Comparison of ENCODE assay signal across 1 cellular context in the genomic region with DNA sequence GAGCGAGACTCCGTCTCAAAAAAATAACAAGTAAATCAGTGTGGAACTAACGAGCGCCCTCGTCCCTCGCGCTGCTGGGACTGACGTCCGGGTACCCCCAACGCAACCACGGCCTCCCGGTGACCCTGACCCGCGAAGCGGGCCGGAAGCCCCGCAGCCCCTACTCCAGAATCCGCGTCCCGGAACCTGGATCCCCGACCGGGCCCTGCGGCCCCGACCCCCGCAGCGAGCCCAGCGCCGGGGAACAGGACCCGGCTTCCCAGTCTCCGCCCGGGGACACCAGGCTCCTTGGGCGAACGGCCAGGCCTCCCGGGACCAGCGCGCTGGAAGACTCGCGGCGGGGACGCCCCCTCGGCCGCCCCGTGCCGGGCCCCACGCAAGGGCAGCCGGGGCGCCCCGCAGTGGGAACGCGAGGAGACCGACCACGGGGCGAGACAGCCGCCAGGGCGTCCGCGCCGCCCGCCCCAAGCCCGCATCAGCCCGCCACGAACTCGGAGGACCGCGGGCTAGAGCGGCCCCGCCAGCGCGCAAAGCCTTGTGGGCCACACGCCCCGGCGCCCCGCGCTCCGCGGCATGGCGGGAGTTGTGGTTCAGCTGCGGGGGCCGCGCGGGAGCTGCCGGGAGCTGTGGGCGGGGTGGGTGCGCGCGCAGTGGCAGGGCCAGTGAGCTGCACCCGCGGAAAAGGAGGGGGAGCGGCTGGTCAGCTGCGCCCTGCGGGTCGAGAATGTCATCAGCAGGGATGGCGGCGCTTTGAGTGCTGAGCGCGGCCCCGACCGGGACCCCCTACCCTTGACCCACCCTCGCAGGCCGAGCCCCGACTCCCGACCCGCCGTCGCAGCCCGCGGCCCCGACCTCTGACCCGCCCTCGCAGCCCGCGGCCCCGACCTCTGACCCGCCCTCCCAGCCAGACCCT.
A peak's percentile ranks its signal among the peaks of the same experiment; 100 is the strongest.
TF ChIP-seq lines count a peak whose summit lies in the region.

No MANE protein-coding gene starts in this region.

TF ChIP-seq in HEK293, 187 proteins besides CTCF, POLR2A, EP300 and RAD21 (continued from another document):
- TF ChIP-seq, protein P1, sequence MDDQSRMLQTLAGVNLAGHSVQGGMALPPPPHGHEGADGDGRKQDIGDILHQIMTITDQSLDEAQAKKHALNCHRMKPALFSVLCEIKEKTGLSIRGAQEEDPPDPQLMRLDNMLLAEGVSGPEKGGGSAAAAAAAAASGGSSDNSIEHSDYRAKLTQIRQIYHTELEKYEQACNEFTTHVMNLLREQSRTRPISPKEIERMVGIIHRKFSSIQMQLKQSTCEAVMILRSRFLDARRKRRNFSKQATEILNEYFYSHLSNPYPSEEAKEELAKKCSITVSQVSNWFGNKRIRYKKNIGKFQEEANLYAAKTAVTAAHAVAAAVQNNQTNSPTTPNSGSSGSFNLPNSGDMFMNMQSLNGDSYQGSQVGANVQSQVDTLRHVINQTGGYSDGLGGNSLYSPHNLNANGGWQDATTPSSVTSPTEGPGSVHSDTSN (CRISPR knock-in tag; IDR thresholded peaks at IDR 0.05), result peak; percentile 95
- TF ChIP-seq, protein P2, sequence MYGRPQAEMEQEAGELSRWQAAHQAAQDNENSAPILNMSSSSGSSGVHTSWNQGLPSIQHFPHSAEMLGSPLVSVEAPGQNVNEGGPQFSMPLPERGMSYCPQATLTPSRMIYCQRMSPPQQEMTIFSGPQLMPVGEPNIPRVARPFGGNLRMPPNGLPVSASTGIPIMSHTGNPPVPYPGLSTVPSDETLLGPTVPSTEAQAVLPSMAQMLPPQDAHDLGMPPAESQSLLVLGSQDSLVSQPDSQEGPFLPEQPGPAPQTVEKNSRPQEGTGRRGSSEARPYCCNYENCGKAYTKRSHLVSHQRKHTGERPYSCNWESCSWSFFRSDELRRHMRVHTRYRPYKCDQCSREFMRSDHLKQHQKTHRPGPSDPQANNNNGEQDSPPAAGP (tag by site-specific recombination; IDR thresholded peaks at IDR 0.05), result peak; percentile 28; the same call in 1 of the 2 replicates
- TF ChIP-seq ZBTB20 (tag by site-specific recombination; IDR thresholded peaks at IDR 0.05) (peak; percentile 94), ZNF660 (tag by site-specific recombination; IDR thresholded peaks at IDR 0.05) (peak; percentile 71; the same call in 1 of the 2 replicates), ZNF629 (tag by site-specific recombination; IDR thresholded peaks at IDR 0.05) (peak; percentile 16; the same call in 1 of the 2 replicates), ZNF560 (tag by site-specific recombination; IDR thresholded peaks at IDR 0.05; ENCODE audit: borderline replicate concordance) (no peak), ZSCAN5A (tag by site-specific recombination; IDR thresholded peaks at IDR 0.05) (no peak), ZNF707 (tag by site-specific recombination; IDR thresholded peaks at IDR 0.05) (no peak), ZNF133 (tag by site-specific recombination; IDR thresholded peaks at IDR 0.05) (no peak), ZNF18 (tag by site-specific recombination; IDR thresholded peaks at IDR 0.05) (no peak)
